In genomic region chr2:111365986-111366638, GRCh38 we compare ENCODE assay signal across 8 cellular contexts.
DNase-seq lines count a peak whose midpoint lies in the region; ATAC-seq and TF ChIP-seq lines count a peak whose summit lies in the region.
"Not testable (repeated sequence)": the region's sequence is repeated elsewhere in the genome, so short reads cannot be mapped to it uniquely, and the experiment has no call there.

No MANE protein-coding gene starts in this region.

- H4K12ac ChIP-seq in trophoblast cell (ENCODE audit: low read depth, low read length), result peak overlapping the region; percentile 62

- not testable (repeated sequence) for H3K9ac ChIP-seq in mesendoderm (ENCODE audit: low read length); trophoblast cell (ENCODE audit: low read length)

- H3K18ac ChIP-seq in mesendoderm (ENCODE audit: low read length), result not testable (repeated sequence)
- H3K18ac ChIP-seq in trophoblast cell (ENCODE audit: low read length), result peak overlapping the region; percentile 86

- H4K5ac ChIP-seq in mesendoderm (ENCODE audit: low read length), result not testable (repeated sequence)

- H3K4me1 ChIP-seq in CD8-positive, alpha-beta T cell (ENCODE audit: insufficient read depth, low read length); gastroesophageal sphincter; mesendoderm (ENCODE audit: control insufficient read depth, low read depth, low read length); trophoblast cell (ENCODE audit: control insufficient read depth in 1 of 2, insufficient read depth in 2 of 2, low read length in 2 of 2); transverse colon: not testable (repeated sequence)

- peak overlapping the region; percentile 95 for H3K14ac ChIP-seq in trophoblast cell (ENCODE audit: low read length)

- peak overlapping the region; percentile 98 for H2BK12ac ChIP-seq in trophoblast cell (ENCODE audit: low read length)

- H3K79me1 ChIP-seq in mesendoderm (ENCODE audit: low read length); trophoblast cell (ENCODE audit: low read length): not testable (repeated sequence)

- not testable (repeated sequence) for H3K4me2 ChIP-seq in mesendoderm (ENCODE audit: low read length)
- peak overlapping the region; percentile 39 for H3K4me2 ChIP-seq in trophoblast cell (ENCODE audit: low read length)

- intact Hi-C loops in CD8-positive, alpha-beta T cell (cut with DNase I, micrococcal nuclease); activated CD4-positive, alpha-beta T cell treated with anti-CD3 and anti-CD28 coated beads, Interleukin-2, amount 10 ng/mL, durations not matched to agents 24 days and 14 days (cut with micrococcal nuclease); dendritic cell treated with granulocyte-macrophage colony-stimulating factor and Interleukin-4, amounts not matched to agents 40 ng/mL and 50 ng/mL, for 4 days (cut with micrococcal nuclease); transverse colon (cut with DNase I; ENCODE audit: low total_unique reads): not testable (repeated sequence)

- H3K9me3 Mint-ChIP-seq in CD8-positive, alpha-beta T cell; activated CD4-positive, alpha-beta T cell treated with anti-CD3 and anti-CD28 coated beads, Interleukin-2, amount 10 ng/mL, durations not matched to agents 24 days and 14 days; dendritic cell treated with granulocyte-macrophage colony-stimulating factor and Interleukin-4, amounts not matched to agents 40 ng/mL and 50 ng/mL, for 4 days: not testable (repeated sequence)

- H3K9me3 ChIP-seq in CD8-positive, alpha-beta T cell (ENCODE audit: low read length); gastroesophageal sphincter; trophoblast cell (ENCODE audit: insufficient read depth, low read depth, low read length); transverse colon: not testable (repeated sequence)

- in situ Hi-C loops in transverse colon (cut with MboI; ENCODE audit: low pct_ligation_motif_present in 1 of 4, low pct_unique_long_range_greater_than_20kb in 1 of 4, low sequenced_read_pairs in 3 of 4), result not testable (repeated sequence)

- CTCF ChIA-PET in CD8-positive, alpha-beta T cell (lab: Charles Lee), result not testable (repeated sequence)

- H3K4me3 Mint-ChIP-seq in CD8-positive, alpha-beta T cell, result peak overlapping the region; percentile 43
- not testable (repeated sequence) for H3K4me3 Mint-ChIP-seq in activated CD4-positive, alpha-beta T cell treated with anti-CD3 and anti-CD28 coated beads, Interleukin-2, amount 10 ng/mL, durations not matched to agents 24 days and 14 days
- peak overlapping the region; percentile 62 for H3K4me3 Mint-ChIP-seq in dendritic cell treated with granulocyte-macrophage colony-stimulating factor and Interleukin-4, amounts not matched to agents 40 ng/mL and 50 ng/mL, for 4 days

- H2BK15ac ChIP-seq in mesendoderm (replicated peaks; ENCODE audit: low read depth), result not testable (repeated sequence)

- not testable (repeated sequence) for H3K4me3 ChIP-seq in CD8-positive, alpha-beta T cell (ENCODE audit: low read depth, low read length); mesendoderm (ENCODE audit: low read length); trophoblast cell (ENCODE audit: low read depth, low read length)
- peak overlapping the region in 1 of 2 donors; percentile 42 for H3K4me3 ChIP-seq in gastroesophageal sphincter
- peak overlapping the region in 3 of 4 donors; percentile 3 to 43 (median 21) for H3K4me3 ChIP-seq in transverse colon

- H3K27me3 ChIP-seq in CD8-positive, alpha-beta T cell (ENCODE audit: insufficient read depth, low read length); gastroesophageal sphincter; mesendoderm (ENCODE audit: insufficient read depth, low read length, poor library complexity); trophoblast cell (ENCODE audit: insufficient read depth, low read length); transverse colon: not testable (repeated sequence)

- not testable (repeated sequence) for H3K27ac Mint-ChIP-seq in CD8-positive, alpha-beta T cell; activated CD4-positive, alpha-beta T cell treated with anti-CD3 and anti-CD28 coated beads, Interleukin-2, amount 10 ng/mL, durations not matched to agents 24 days and 14 days; dendritic cell treated with granulocyte-macrophage colony-stimulating factor and Interleukin-4, amounts not matched to agents 40 ng/mL and 50 ng/mL, for 4 days

- H3K4me1 Mint-ChIP-seq in CD8-positive, alpha-beta T cell (ENCODE audit: low read depth); activated CD4-positive, alpha-beta T cell treated with anti-CD3 and anti-CD28 coated beads, Interleukin-2, amount 10 ng/mL, durations not matched to agents 24 days and 14 days; dendritic cell treated with granulocyte-macrophage colony-stimulating factor and Interleukin-4, amounts not matched to agents 40 ng/mL and 50 ng/mL, for 4 days (ENCODE audit: low read depth): not testable (repeated sequence)

- not testable (repeated sequence) for TF ChIP-seq POLR2A in gastroesophageal sphincter (IDR thresholded peaks at IDR 0.05); transverse colon (IDR thresholded peaks at IDR 0.05)

- H4K91ac ChIP-seq in trophoblast cell (ENCODE audit: low read depth, low read length), result peak overlapping the region; percentile 97

- H4K8ac ChIP-seq in mesendoderm (ENCODE audit: low read depth, low read length), result not testable (repeated sequence)
- peak overlapping the region; percentile 85 for H4K8ac ChIP-seq in trophoblast cell (ENCODE audit: low read depth, low read length)

- H3K79me2 ChIP-seq in mesendoderm (ENCODE audit: control insufficient read depth, insufficient read depth, low read length); trophoblast cell (ENCODE audit: control insufficient read depth, insufficient read depth, low read length, poor library complexity): not testable (repeated sequence)

- not testable (repeated sequence) for H3K56ac ChIP-seq in mesendoderm (ENCODE audit: low read length)

- not testable (repeated sequence) for ATAC-seq in CD8-positive, alpha-beta T cell
- peak; percentile 65 for ATAC-seq in gastroesophageal sphincter

- POLR2A ChIA-PET in CD8-positive, alpha-beta T cell (lab: Charles Lee), result not testable (repeated sequence)

- 6 to 9% methylated on average over 6 to 7 of the region's 37 CpGs for WGBS in gastroesophageal sphincter (ENCODE audit: low coverage in 1 of 2), 2 donors
- WGBS in mesendoderm (ENCODE audit: extremely low coverage, insufficient coverage, low lambda C conversion rate), result no CpG with 5 or more reads among the region's 37 CpGs
- WGBS in trophoblast cell (ENCODE audit: extremely low coverage, insufficient coverage, insufficient read length), result no CpG with 5 or more reads among the region's 37 CpGs
- WGBS in transverse colon (ENCODE audit: low coverage in 1 of 2), 2 donors, result 18 to 23% methylated on average over 11 of the region's 37 CpGs

- not testable (repeated sequence) for H3K27me3 Mint-ChIP-seq in CD8-positive, alpha-beta T cell (ENCODE audit: low read depth); activated CD4-positive, alpha-beta T cell treated with anti-CD3 and anti-CD28 coated beads, Interleukin-2, amount 10 ng/mL, durations not matched to agents 24 days and 14 days; dendritic cell treated with granulocyte-macrophage colony-stimulating factor and Interleukin-4, amounts not matched to agents 40 ng/mL and 50 ng/mL, for 4 days

- H3K4ac ChIP-seq in mesendoderm (ENCODE audit: low read depth, low read length); trophoblast cell (ENCODE audit: low read depth, low read length): not testable (repeated sequence)

- not testable (repeated sequence) for H2BK120ac ChIP-seq in mesendoderm (ENCODE audit: low read depth, low read length)
- peak overlapping the region; percentile 97 for H2BK120ac ChIP-seq in trophoblast cell (ENCODE audit: insufficient read depth, low read length, poor library complexity)

- H3K36me3 Mint-ChIP-seq in CD8-positive, alpha-beta T cell; activated CD4-positive, alpha-beta T cell treated with anti-CD3 and anti-CD28 coated beads, Interleukin-2, amount 10 ng/mL, durations not matched to agents 24 days and 14 days (ENCODE audit: low read depth); dendritic cell treated with granulocyte-macrophage colony-stimulating factor and Interleukin-4, amounts not matched to agents 40 ng/mL and 50 ng/mL, for 4 days (ENCODE audit: low read depth): not testable (repeated sequence)

- H2BK5ac ChIP-seq in mesendoderm (ENCODE audit: low read length), result not testable (repeated sequence)
- peak overlapping the region; percentile 95 for H2BK5ac ChIP-seq in trophoblast cell (ENCODE audit: low read depth, low read length, poor library complexity)

- not testable (repeated sequence) for H2AK5ac ChIP-seq in mesendoderm (ENCODE audit: low read length)
- H2AK5ac ChIP-seq in trophoblast cell (ENCODE audit: low read length), result peak overlapping the region; percentile 86

- H3K23ac ChIP-seq in mesendoderm (ENCODE audit: low read length); trophoblast cell (ENCODE audit: low read length): not testable (repeated sequence)

- not testable (repeated sequence) for TF ChIP-seq EP300 in gastroesophageal sphincter (IDR thresholded peaks at IDR 0.05); transverse colon (IDR thresholded peaks at IDR 0.05; ENCODE audit: low read depth)

- H3K36me3 ChIP-seq in CD8-positive, alpha-beta T cell (ENCODE audit: insufficient read depth, low read length); gastroesophageal sphincter; mesendoderm (ENCODE audit: control insufficient read depth, insufficient read depth, low read length); trophoblast cell (ENCODE audit: control insufficient read depth in 1 of 2, insufficient read depth in 2 of 2, low read length in 2 of 2); transverse colon: not testable (repeated sequence)

- not testable (repeated sequence) for TF ChIP-seq CTCF in CD8-positive, alpha-beta T cell (IDR thresholded peaks at IDR 0.05); gastroesophageal sphincter (IDR thresholded peaks at IDR 0.05); transverse colon (IDR thresholded peaks at IDR 0.05)

- H3K27ac ChIP-seq in CD8-positive, alpha-beta T cell (ENCODE audit: low read depth, low read length); gastroesophageal sphincter; mesendoderm (ENCODE audit: low read depth, low read length); transverse colon: not testable (repeated sequence)
- H3K27ac ChIP-seq in trophoblast cell (ENCODE audit: low read depth, low read length), result peak overlapping the region; percentile 93

- not testable (repeated sequence) for DNase-seq in CD8-positive, alpha-beta T cell
- peak; percentile 52 for DNase-seq in activated CD4-positive, alpha-beta T cell treated with anti-CD3 and anti-CD28 coated beads, Interleukin-2, amount 10 ng/mL, durations not matched to agents 24 days and 14 days
- DNase-seq in inferior parietal cortex (ENCODE audit: extremely low spot score) (peak; percentile 12), mesendoderm (peak; percentile 60), trophoblast cell (peak; percentile 0 to 34), transverse colon (peak; percentile 22)

- not testable (repeated sequence) for H2AFZ ChIP-seq in trophoblast cell (ENCODE audit: insufficient read depth, low read length, poor library complexity)
